9 cellular contexts compared by ENCODE assay signal in genomic region chr19:46904114-46905060, GRCh38. TPM values are rescaled to one million over a fixed set of nuclear protein-coding genes. Genes with fewer than 3 reads are reported as not detected.
A peak's percentile ranks its signal among the peaks of the same experiment; 100 is the strongest.
DNase-seq lines count a peak whose midpoint lies in the region; ATAC-seq and TF ChIP-seq lines count a peak whose summit lies in the region.
"Had no signal": no experiment of that assay in that cellular context is flagged by ENCODE, and none has a peak within 500 bp of the region (broad histone marks: within the 10 kb centered on the region; RNA-seq: fewer than 3 reads in every experiment).

No MANE protein-coding gene starts in this region.

- no peak overlapping the region for H3K4me3 ChIP-seq in stomach smooth muscle (ENCODE audit: low read length in 2 of 2)
- no peak overlapping the region for H3K4me3 ChIP-seq in colonic mucosa

- peaks cover 0 to 2% (median 0%) of the 10 kb centered on the region in 3 donors for H3K27me3 Mint-ChIP-seq in immature natural killer cell (ENCODE audit: low read depth in 3 of 3)
- H3K27me3 Mint-ChIP-seq in activated T-cell treated with anti-CD3 and anti-CD28 coated beads, Interleukin-2, amount 50 U/mL, for 72 hours (ENCODE audit: low read depth), result no peaks in the 10 kb centered on the region

- TF ChIP-seq CTCF in colonic mucosa (IDR thresholded peaks at IDR 0.05), result no peak

- H3K27me3 ChIP-seq in stomach smooth muscle (ENCODE audit: control insufficient read depth in 1 of 2, insufficient read depth in 2 of 2, low read length in 2 of 2) (no peaks in the 10 kb centered on the region), colonic mucosa (no peaks in the 10 kb centered on the region)

- no peaks in the 10 kb centered on the region for H3K36me3 Mint-ChIP-seq in immature natural killer cell
- H3K36me3 Mint-ChIP-seq in activated T-cell treated with anti-CD3 and anti-CD28 coated beads, Interleukin-2, amount 50 U/mL, for 72 hours (ENCODE audit: insufficient read depth in 2 of 2), result no peaks in the 10 kb centered on the region

- DNase-seq in HS-27A (ENCODE audit: low read depth) (peak; percentile 61), caudate nucleus (lab: John Stamatoyannopoulos, UW) (peak in 5 of 61 donors; percentile 6 to 48 (median 12)), immature natural killer cell (no peak), colonic mucosa (no peak), NCI-H1105 treated with DMSO at 0.1 percent for 48 hours (lab: John Stamatoyannopoulos, UW) (no peak)
- DNase-seq in activated T-cell treated with anti-CD3 and anti-CD28 coated beads, Interleukin-2, amount 50 U/mL, for 72 hours, result no peak
- DNase-seq: activated naive CD4-positive, alpha-beta T cell treated with Interleukin-2 at 50 U/mL for 16 hours had no signal

- intact Hi-C loops in colonic mucosa (cut with DNase I), result no loop called here

- H3K9me3 ChIP-seq in stomach smooth muscle (ENCODE audit: control insufficient read depth in 2 of 2, low read length in 2 of 2) (no peaks in the 10 kb centered on the region), colonic mucosa (no peaks in the 10 kb centered on the region)

- H3K36me3 ChIP-seq in stomach smooth muscle (ENCODE audit: control insufficient read depth in 2 of 2, insufficient read depth in 2 of 2, low read length in 2 of 2) (no peaks in the 10 kb centered on the region), colonic mucosa (no peaks in the 10 kb centered on the region)

- peak overlapping the region in 2 of 5 donors; percentile 7 to 53 for H3K4me3 Mint-ChIP-seq in immature natural killer cell
- H3K4me3 Mint-ChIP-seq in activated T-cell treated with anti-CD3 and anti-CD28 coated beads, Interleukin-2, amount 50 U/mL, for 72 hours, result no peak overlapping the region

- peak overlapping the region in 5 of 6 donors; percentile 18 to 71 (median 55) for H3K27ac Mint-ChIP-seq in immature natural killer cell
- H3K27ac Mint-ChIP-seq in activated T-cell treated with anti-CD3 and anti-CD28 coated beads, Interleukin-2, amount 50 U/mL, for 72 hours, result no peak overlapping the region

- ATAC-seq in activated T-cell treated with anti-CD3 and anti-CD28 coated beads, Interleukin-2, amount 50 U/mL, for 72 hours (replicated peaks in 1 of 2), result no peak
- ATAC-seq in HG03175 (IDR thresholded peaks at IDR 0.05; ENCODE audit: unreplicated experiment), result no peak

- no peak overlapping the region for H3K9ac ChIP-seq in stomach smooth muscle (ENCODE audit: low read length in 2 of 2)
- no peak overlapping the region for H3K9ac ChIP-seq in colonic mucosa (ENCODE audit: low read depth in 2 of 2, low read length in 2 of 2)

- H3K4me1 Mint-ChIP-seq in immature natural killer cell, result peaks cover 58 to 67% of the 10 kb centered on the region in 2 donors
- H3K4me1 Mint-ChIP-seq in activated T-cell treated with anti-CD3 and anti-CD28 coated beads, Interleukin-2, amount 50 U/mL, for 72 hours (ENCODE audit: low read depth), result peaks cover 14% of the 10 kb centered on the region

- H3K27ac ChIP-seq in caudate nucleus (ENCODE audit: low read depth, low read length) (peak overlapping the region; percentile 41), stomach smooth muscle (ENCODE audit: low read length) (peak overlapping the region; percentile 11), colonic mucosa (no peak overlapping the region)

- no peaks in the 10 kb centered on the region for H3K9me3 Mint-ChIP-seq in immature natural killer cell
- H3K9me3 Mint-ChIP-seq in activated T-cell treated with anti-CD3 and anti-CD28 coated beads, Interleukin-2, amount 50 U/mL, for 72 hours, result no peaks in the 10 kb centered on the region

- H3K4me1 ChIP-seq in stomach smooth muscle (ENCODE audit: control insufficient read depth, insufficient read depth, low read length), result peaks cover 19% of the 10 kb centered on the region
- H3K4me1 ChIP-seq in colonic mucosa, result peaks cover 7% of the 10 kb centered on the region

RNA-seq across cellular contexts. Expression of gene ARHGAP35, which starts 43.6 kb away (rescaled TPM):
- 1 to 10 TPM; 1.5 to 6.9 (median 2.7) TPM for polyA plus RNA-seq in immature natural killer cell
- total RNA-seq in activated T-cell treated with anti-CD3 and anti-CD28 coated beads, Interleukin-2, amount 50 U/mL, for 72 hours, result 10 to 100 TPM; 22.7 to 30.0 TPM
- total RNA-seq in colonic mucosa, result 10 to 100 TPM; 45.1 to 61.3 TPM

RNA-seq across cellular contexts. Expression of gene AP2S1, which starts 53.7 kb away (rescaled TPM):
- polyA plus RNA-seq in immature natural killer cell, result 100 to 1,000 TPM in 1 of 3 donors, 10 to 100 TPM in 2; 86.8 to 116 (median 90.3) TPM
- 10 to 100 TPM; 61.7 to 64.3 TPM for total RNA-seq in activated T-cell treated with anti-CD3 and anti-CD28 coated beads, Interleukin-2, amount 50 U/mL, for 72 hours
- 100 to 1,000 TPM; 132 to 208 TPM for total RNA-seq in colonic mucosa
